12 cellular contexts compared by ENCODE assay signal in genomic region chr10:5560142-5560843, GRCh38. TPM values are rescaled to one million over a fixed set of nuclear protein-coding genes. Genes with fewer than 3 reads are reported as not detected.
DNase-seq lines count a peak whose midpoint lies in the region; ATAC-seq and TF ChIP-seq lines count a peak whose summit lies in the region.
"Had no signal": no experiment of that assay in that cellular context is flagged by ENCODE, and none has a peak within 500 bp of the region (broad histone marks: within the 10 kb centered on the region; RNA-seq: fewer than 3 reads in every experiment).

No MANE protein-coding gene starts in this region.

- H3K18ac ChIP-seq in neuronal stem cell (ENCODE audit: low read length), result peak overlapping the region; percentile 73

- H2BK12ac ChIP-seq in neuronal stem cell (ENCODE audit: low read length), result no peak overlapping the region

- peak overlapping the region; percentile 58 for H2BK5ac ChIP-seq in neuronal stem cell (ENCODE audit: low read length)

- H3K79me2 ChIP-seq in PC-3 (ENCODE audit: low read length), result no peaks in the 10 kb centered on the region

- no peaks in the 10 kb centered on the region for H3F3A ChIP-seq in PC-3 (ENCODE audit: low read length, unreplicated experiment)

- BruUV-seq in PC-3 (replicated peaks; lab: Mats Ljungman, UMichigan), result TSS peak; percentile 95

- DNase-seq in PC-3, result no peak
- peak; percentile 14 for DNase-seq in fibroblast of peridontal ligament (ENCODE audit: extremely low read depth)
- DNase-seq in neuronal stem cell (ENCODE audit: low spot score), result no peak
- DNase-seq in NCI-H1436 (lab: John Stamatoyannopoulos, UW), result no peak
- no peak for DNase-seq in DMS53 treated with DMSO at 0.1 percent for 48 hours (lab: John Stamatoyannopoulos, UW; ENCODE audit: unreplicated experiment)
- DNase-seq in NAMALWA (ENCODE audit: low spot score), result no peak
- DNase-seq in activated CD4-positive, alpha-beta T cell treated with anti-CD3 and anti-CD28 coated beads, Interleukin-2, amount 50 U/mL, for 48 hours, result no peak
- DNase-seq: NCI-H510A treated with DMSO at 0.1 percent for 48 hours; stimulated activated naive B cell treated with anti-CD40 and anti-IgM and Interleukin-4, amounts not matched to agents 10 μg/mL and 1 μg/mL and 100 μg/mL, for 72 hours had no signal

- H4K8ac ChIP-seq in neuronal stem cell (ENCODE audit: low read depth, low read length), result no peak overlapping the region

- H3K4ac ChIP-seq in neuronal stem cell (ENCODE audit: low read length), result no peak overlapping the region

- no peak for ATAC-seq in PC-3
- ATAC-seq: stimulated activated naive B cell treated with anti-CD40 and anti-IgM and Interleukin-4, amounts not matched to agents 10 μg/mL and 1 μg/mL and 100 μg/mL, for 72 hours had no signal

- H2AFZ ChIP-seq in PC-3 (ENCODE audit: low read length) (no peak overlapping the region), neuronal stem cell (ENCODE audit: low read length) (no peak overlapping the region)

- CTCF ChIA-PET in PC-3 (lab: Charles Lee), result no interaction called here

- no peaks in the 10 kb centered on the region for H3K36me3 ChIP-seq in BLaER1 treated with 17β-estradiol and CSF1 and Interleukin-3, amounts not matched to agents 10 nM and 100 nM
- H3K36me3 ChIP-seq in PC-3 (ENCODE audit: low read depth, low read length) (no peaks in the 10 kb centered on the region), neuronal stem cell (replicated peaks in 1 of 2; ENCODE audit: control insufficient read depth in 2 of 2, insufficient read depth in 2 of 2, low read length in 2 of 2) (no peaks in the 10 kb centered on the region)
- H3K36me3 ChIP-seq: right atrium auricular region had no signal

- H2AK5ac ChIP-seq in neuronal stem cell (ENCODE audit: low read depth, low read length), result peak overlapping the region; percentile 57

- no peaks in the 10 kb centered on the region for H4K20me1 ChIP-seq in BLaER1 treated with 17β-estradiol and CSF1 and Interleukin-3, amounts not matched to agents 10 nM and 100 nM
- no peaks in the 10 kb centered on the region for H4K20me1 ChIP-seq in PC-3 (ENCODE audit: low read length)

- intact Hi-C loops in PC-3 (cut with micrococcal nuclease), result loop anchor here (2.0 kb wide), 1 partner anchor 25 kb away; no protein-coding TSS in a partner anchor

- no peak overlapping the region for H2BK120ac ChIP-seq in neuronal stem cell (ENCODE audit: low read depth, low read length)

- no CpG with 5 or more reads among the region's 10 CpGs for WGBS in neuronal stem cell (ENCODE audit: extremely low coverage in 2 of 2, insufficient read length in 2 of 2, insufficient replicate concordance in 1 of 2), 2 donors

- no peak overlapping the region for H3K4me3 ChIP-seq in BLaER1 treated with 17β-estradiol and CSF1 and Interleukin-3, amounts not matched to agents 10 nM and 100 nM
- H3K4me3 ChIP-seq in PC-3 (ENCODE audit: low read length) (peak overlapping the region; percentile 9; the same call in 1 of the 2 replicates), neuronal stem cell (ENCODE audit: low read length in 2 of 2) (no peak overlapping the region)
- H3K4me3 ChIP-seq: right atrium auricular region had no signal

- H3K14ac ChIP-seq in neuronal stem cell (ENCODE audit: low read length), result no peak overlapping the region

- no peaks in the 10 kb centered on the region for H3K9me2 ChIP-seq in PC-3 (replicated peaks; ENCODE audit: low read length)

- no peak overlapping the region for H3K23ac ChIP-seq in neuronal stem cell (ENCODE audit: low read depth, low read length, poor library complexity)

- H3K9ac ChIP-seq in BLaER1 treated with 17β-estradiol and CSF1 and Interleukin-3, amounts not matched to agents 10 nM and 100 nM, result no peak overlapping the region
- H3K9ac ChIP-seq in PC-3 (ENCODE audit: low read length) (peak overlapping the region; percentile 85), neuronal stem cell (ENCODE audit: low read depth, low read length, poor library complexity) (no peak overlapping the region)

- H3K4me1 ChIP-seq in BLaER1 treated with 17β-estradiol and CSF1 and Interleukin-3, amounts not matched to agents 10 nM and 100 nM, result peaks cover 0 to 19% (median 7%) of the 10 kb centered on the region in 10 experiments; a peak in 7 of 20 replicates
- H3K4me1 ChIP-seq in PC-3 (ENCODE audit: insufficient read depth, low read length) (peaks cover 47% of the 10 kb centered on the region), neuronal stem cell (ENCODE audit: control insufficient read depth in 2 of 2, insufficient read depth in 1 of 2, low read depth in 1 of 2, low read length in 2 of 2) (peaks cover 4 to 10% of the 10 kb centered on the region in 2 donors)
- H3K4me1 ChIP-seq: right atrium auricular region had no signal

- H3K79me1 ChIP-seq in neuronal stem cell (ENCODE audit: low read depth, low read length), result no peaks in the 10 kb centered on the region

- POLR2A ChIA-PET in PC-3 (lab: Charles Lee; ENCODE audit: unreplicated experiment), result no interaction called here

- no peaks in the 10 kb centered on the region for H3K27me3 ChIP-seq in BLaER1 treated with 17β-estradiol and CSF1 and Interleukin-3, amounts not matched to agents 10 nM and 100 nM
- H3K27me3 ChIP-seq in PC-3 (ENCODE audit: low read length) (no peaks in the 10 kb centered on the region), neuronal stem cell (ENCODE audit: control insufficient read depth in 3 of 3, insufficient read depth in 3 of 3, low read depth in 1 of 3, low read length in 3 of 3) (no peaks in the 10 kb centered on the region)
- H3K27me3 ChIP-seq: right atrium auricular region had no signal

- TF ChIP-seq CTCF in PC-3 (conservative IDR thresholded peaks at IDR 0.05; ENCODE audit: low read depth, low read length), result no peak

- H3K27ac ChIP-seq in BLaER1 treated with 17β-estradiol and CSF1 and Interleukin-3, amounts not matched to agents 10 nM and 100 nM, result no peak overlapping the region
- H3K27ac ChIP-seq in PC-3 (ENCODE audit: low read length), result peak overlapping the region; percentile 99
- no peak overlapping the region for H3K27ac ChIP-seq in neuronal stem cell (replicated peaks; ENCODE audit: low read length)
- H3K27ac ChIP-seq: right atrium auricular region had no signal

- peak overlapping the region in 7 of 11 experiments; percentile 2 to 27 (median 23); a peak in 10 of 22 replicates for H3K4me2 ChIP-seq in BLaER1 treated with 17β-estradiol and CSF1 and Interleukin-3, amounts not matched to agents 10 nM and 100 nM
- peak overlapping the region; percentile 75 for H3K4me2 ChIP-seq in PC-3 (ENCODE audit: low read length)
- no peak overlapping the region for H3K4me2 ChIP-seq in neuronal stem cell (ENCODE audit: insufficient read depth, low read length, poor library complexity, severe bottlenecking)

- peak overlapping the region; percentile 22 for H4K91ac ChIP-seq in neuronal stem cell (ENCODE audit: low read depth, low read length, poor library complexity)

- no peaks in the 10 kb centered on the region for H3K9me3 ChIP-seq in BLaER1 treated with 17β-estradiol and CSF1 and Interleukin-3, amounts not matched to agents 10 nM and 100 nM (replicated peaks in 1 of 11)
- no peaks in the 10 kb centered on the region for H3K9me3 ChIP-seq in PC-3 (ENCODE audit: low read length)
- H3K9me3 ChIP-seq in neuronal stem cell (replicated peaks in 1 of 2; ENCODE audit: control insufficient read depth in 2 of 2, insufficient read depth in 1 of 2, low read depth in 1 of 2, low read length in 2 of 2), result no peaks in the 10 kb centered on the region
- H3K9me3 ChIP-seq: right atrium auricular region had no signal

- no peak overlapping the region for H2BK15ac ChIP-seq in neuronal stem cell (ENCODE audit: low read length)

RNA-seq across cellular contexts. Expression of gene CALML3, which starts 35.5 kb away (rescaled TPM):
- not detected in 2 replicates for total RNA-seq in PC-3 (2014; rRNA removed)
- not detected for polyA plus RNA-seq in neuronal stem cell (2013, experiment 1 of 2)
- polyA plus RNA-seq in neuronal stem cell (2013, experiment 2 of 2), result not detected
- total RNA-seq: right atrium auricular region, RPMI7951 had no signal
